Comparison of ENCODE assay signal across 25 cellular contexts in genomic region chr16:83312015-83312734, GRCh38.
DNase-seq lines count a peak whose midpoint lies in the region; ATAC-seq, FAIRE-seq and TF ChIP-seq lines count a peak whose summit lies in the region.
"Had no signal": no experiment of that assay in that cellular context is flagged by ENCODE, and none has a peak within 500 bp of the region (broad histone marks: within the 10 kb centered on the region; RNA-seq: fewer than 3 reads in every experiment).

No MANE protein-coding gene starts in this region.

- no peak overlapping the region for H3K27ac ChIP-seq in HepG2 (ENCODE audit: extremely low read length, insufficient read depth, low read length)
- no peak overlapping the region for H3K27ac ChIP-seq in right lobe of liver
- H3K27ac ChIP-seq: 22Rv1, C4-2B, Peyer's patch, SJCRH30 had no signal

- peaks cover 0 to 6% of the 10 kb centered on the region in 2 experiments; a peak in 2 of 5 replicates for H3K27me3 ChIP-seq in HepG2 (ENCODE audit: control insufficient read depth in 1 of 2, insufficient read depth in 2 of 2, low read length in 2 of 2)
- H3K27me3 ChIP-seq in right lobe of liver: no peaks in the 10 kb centered on the region
- H3K27me3 ChIP-seq: MG63, Peyer's patch, SJCRH30 had no signal

- in situ Hi-C loops in HepG2 (cut with HindIII; ENCODE audit: extremely low pct_ligation_motif_present, low pct_unique_long_range_greater_than_20kb): no loop called here

- TF ChIP-seq POLR2A in HepG2 (IDR thresholded peaks at IDR 0.05; ENCODE audit: insufficient read depth in 1 of 2, low read depth in 2 of 2, low read length in 2 of 2) (no peak), right lobe of liver (IDR thresholded peaks at IDR 0.05) (no peak)

- no peak for TF ChIP-seq RAD21 in HepG2 (CRISPR knock-in tag; IDR thresholded peaks at IDR 0.05)

- BruUV-seq in HepG2 (replicated peaks; lab: Mats Ljungman, UMichigan): no TSS peak

- no peak overlapping the region for H3K4me3 ChIP-seq in HepG2 (replicated peaks in 1 of 3; ENCODE audit: insufficient read depth in 1 of 3, low read depth in 2 of 3, low read length in 3 of 3)
- H3K4me3 ChIP-seq in right lobe of liver: no peak overlapping the region
- H3K4me3 ChIP-seq in fibroblast of pulmonary artery (replicated peaks; ENCODE audit: low read depth, low read length): no peak overlapping the region
- no peak overlapping the region for H3K4me3 ChIP-seq in foreskin fibroblast (ENCODE audit: low read depth in 1 of 2, low read length in 2 of 2)
- H3K4me3 ChIP-seq: MG63, Peyer's patch, SJCRH30 had no signal

- no peaks in the 10 kb centered on the region for H3K4me1 ChIP-seq in HepG2 (ENCODE audit: insufficient read depth, low read length)
- H3K4me1 ChIP-seq in right lobe of liver: no peaks in the 10 kb centered on the region
- H3K4me1 ChIP-seq: Peyer's patch, SJCRH30 had no signal

- CTCF ChIA-PET in HepG2 (lab: Yijun Ruan, JAX; ENCODE audit: low intra/inter-chr PET ratio, low total read pairs): no interaction called here

- ATAC-seq in HepG2 (no peak), right lobe of liver (no peak)
- ATAC-seq: HCT116 had no signal

- TF ChIP-seq EP300 in HepG2 (IDR thresholded peaks at IDR 0.05; ENCODE audit: low read depth in 2 of 2, low read length in 2 of 2): no peak
- TF ChIP-seq EP300 in HepG2 (CRISPR knock-in tag; IDR thresholded peaks at IDR 0.05; ENCODE audit: borderline replicate concordance): no peak

- no peak overlapping the region for H3K4me2 ChIP-seq in HepG2 (ENCODE audit: low read depth, low read length)

- no peak overlapping the region for H2AFZ ChIP-seq in HepG2 (ENCODE audit: low read length)

- DNase-seq in HepG2 (ENCODE audit: low spot score): no peak
- DNase-seq in right lobe of liver: no peak
- DNase-seq in fibroblast of pulmonary artery (ENCODE audit: low read depth): peak; percentile 44
- DNase-seq in inferior parietal cortex (ENCODE audit: extremely low spot score): peak; percentile 11
- no peak for DNase-seq in NCI-H2081 treated with DMSO at 0.1 percent for 48 hours (lab: John Stamatoyannopoulos, UW)
- no peak for DNase-seq in NCI-H524 (lab: John Stamatoyannopoulos, UW)
- DNase-seq in NCI-H1048 (lab: John Stamatoyannopoulos, UW): no peak
- no peak for DNase-seq in foreskin fibroblast
- DNase-seq: ACHN, AML-193, GOT3, Kasumi-1, MG63, NCI-H1436 treated with DMSO at 0.1 percent for 48 hours, NCI-H2029, NCI-H226, NCI-H510A treated with DMSO at 0.1 percent for 48 hours, NCI-H82, Peyer's patch, SJCRH30 had no signal

- H3K9ac ChIP-seq in HepG2 (ENCODE audit: insufficient read depth, low read depth, low read length): no peak overlapping the region

- no peaks in the 10 kb centered on the region for H3K9me3 ChIP-seq in HepG2 (ENCODE audit: low read length)
- H3K9me3 ChIP-seq in right lobe of liver: no peaks in the 10 kb centered on the region
- H3K9me3 ChIP-seq: MG63, Peyer's patch, SJCRH30 had no signal

- H3K79me2 ChIP-seq in HepG2 (ENCODE audit: insufficient read depth, low read length): no peaks in the 10 kb centered on the region

- TF ChIP-seq CTCF in HepG2 (CRISPR knock-in tag; IDR thresholded peaks at IDR 0.05): no peak
- TF ChIP-seq CTCF in right lobe of liver (IDR thresholded peaks at IDR 0.05): no peak
- no peak for TF ChIP-seq CTCF in fibroblast of pulmonary artery (IDR thresholded peaks at IDR 0.05; ENCODE audit: low read length, missing control alignments)
- TF ChIP-seq CTCF in foreskin fibroblast (IDR thresholded peaks at IDR 0.05; ENCODE audit: low read depth, low read length): no peak

- intact Hi-C loops in HepG2 (cut with micrococcal nuclease; ENCODE audit: unreplicated experiment) (no loop called here), right lobe of liver (cut with DNase I) (no loop called here)

- FAIRE-seq in HepG2 (lab: Jason Lieb, UNC): no peak
- FAIRE-seq: G401.6, GM12892 had no signal

- WGBS in HepG2 (ENCODE audit: low lambda C conversion rate): 41% methylated on average over 3 of the region's 3 CpGs
- WGBS in right lobe of liver (ENCODE audit: insufficient coverage, low coverage, low lambda C conversion rate, missing lambda C conversion rate): 66% methylated on average over 3 of the region's 3 CpGs

- POLR2A ChIA-PET in HepG2 (lab: Yijun Ruan, JAX): no interaction called here

- no peaks in the 10 kb centered on the region for H3K36me3 ChIP-seq in HepG2 (replicated peaks in 1 of 2; ENCODE audit: control insufficient read depth in 1 of 2, insufficient read depth in 2 of 2, low read length in 2 of 2)
- H3K36me3 ChIP-seq in right lobe of liver: no peaks in the 10 kb centered on the region
- H3K36me3 ChIP-seq: MG63, Peyer's patch, SJCRH30 had no signal

- H4K20me1 ChIP-seq in HepG2 (ENCODE audit: insufficient read depth, low read length): no peaks in the 10 kb centered on the region

TF ChIP-seq in HepG2, 621 proteins besides CTCF, POLR2A, EP300 and RAD21:
- no peak for TF ChIP-seq PITX1 (CRISPR knock-in tag; IDR thresholded peaks at IDR 0.05)
- TF ChIP-seq ZNF879 (CRISPR knock-in tag; IDR thresholded peaks at IDR 0.05): no peak
- TF ChIP-seq, protein P1, sequence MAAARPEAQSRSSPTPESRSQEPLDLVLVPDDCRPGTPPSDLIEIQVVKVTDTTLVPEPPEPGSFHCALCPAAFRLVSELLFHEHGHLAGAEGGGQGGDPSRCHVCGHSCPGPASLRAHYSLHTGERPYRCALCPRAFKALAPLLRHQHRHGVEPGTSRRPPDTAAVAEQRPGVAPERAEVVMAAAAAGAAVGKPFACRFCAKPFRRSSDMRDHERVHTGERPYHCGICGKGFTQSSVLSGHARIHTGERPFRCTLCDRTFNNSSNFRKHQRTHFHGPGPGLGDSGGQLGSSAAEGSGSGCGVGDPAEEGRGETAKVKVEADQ (CRISPR knock-in tag; IDR thresholded peaks at IDR 0.05; ENCODE audit: borderline replicate concordance): no peak
- TF ChIP-seq CEBPB (IDR thresholded peaks at IDR 0.05; ENCODE audit: borderline replicate concordance, low read depth, low read length): peak; percentile 83
- TF ChIP-seq ZNF496 (CRISPR knock-in tag; IDR thresholded peaks at IDR 0.05; ENCODE audit: insufficient replicate concordance): no peak
- peak; percentile 90 for TF ChIP-seq RFX5 (IDR thresholded peaks at IDR 0.05; ENCODE audit: low read depth, low read length)
- no peak for TF ChIP-seq SIN3B (IDR thresholded peaks at IDR 0.05; ENCODE audit: low read length)
TF ChIP-seq in HepG2: peak in this region for 2.

Comparison
In these comparisons a context has a peak if more than half of its experiments do, and no peak if none do; other contexts are left out.
1. DNase-seq: peak in fibroblast of pulmonary artery (single experiment) and inferior parietal cortex (single experiment); none in HepG2 (single experiment), right lobe of liver (0 of 3), NCI-H2081 treated with DMSO at 0.1 percent for 48 hours (single experiment), NCI-H524 (0 of 2), NCI-H1048 (single experiment) and foreskin fibroblast (0 of 2).